In genomic region chr6:42661540-42662153, GRCh38 we compare ENCODE assay signal across 8 cellular contexts.
DNase-seq lines count a peak whose midpoint lies in the region; ATAC-seq and TF ChIP-seq lines count a peak whose summit lies in the region.

No MANE protein-coding gene starts in this region.

- intact Hi-C loops in Caco-2 (cut with micrococcal nuclease; ENCODE audit: unreplicated experiment) = loop anchor here (1.0 kb wide), 3 partner anchors 65 to 238 kb away; no protein-coding TSS in a partner anchor

- no peak overlapping the region for H3K4me3 Mint-ChIP-seq in Caco-2 (ENCODE audit: unreplicated experiment)
- no peak overlapping the region for H3K4me3 Mint-ChIP-seq in naive B cell

- POLR2A ChIA-PET in Caco-2 (lab: Charles Lee) = interaction anchor here (1.0 kb wide), 1 partner anchor 218 kb away, joined by 5 read pairs; the partner anchor contains the start of gene RPL7L1

- no peak overlapping the region for H3K27ac ChIP-seq in OCI-LY3 (ENCODE audit: low read length)

- DNase-seq in Caco-2 = peak; percentile 65 to 78
- peak; percentile 54 for DNase-seq in Jurkat, Clone E6-1 (ENCODE audit: low read depth, low spot score)
- DNase-seq in activated T-cell treated with anti-CD3 and anti-CD28 coated beads for 1 hour (ENCODE audit: low read depth) = peak; percentile 91
- peak; percentile 80 to 90 for DNase-seq in erythroblast (lab: John Stamatoyannopoulos, UW)
- DNase-seq in naive B cell = peak; percentile 78
- peak; percentile 66 to 75 for DNase-seq in stimulated activated CD8-positive, alpha-beta memory T cell treated with anti-CD3 and anti-CD28 coated beads, Interleukin-7, amount 100 ng/mL, for 4 hours (ENCODE audit: low read depth in 2 of 2)

- H3K27me3 ChIP-seq in Caco-2 (replicated peaks; ENCODE audit: control insufficient read depth, insufficient read depth, low read length) = no peaks in the 10 kb centered on the region
- no peaks in the 10 kb centered on the region for H3K27me3 ChIP-seq in OCI-LY3 (ENCODE audit: low read depth, low read length)

- no peak overlapping the region for H3K4me2 ChIP-seq in OCI-LY3 (ENCODE audit: low read length)

- no peak overlapping the region for H2AFZ ChIP-seq in OCI-LY3 (ENCODE audit: low read depth, low read length)

- H3K27ac Mint-ChIP-seq in Caco-2 (ENCODE audit: unreplicated experiment) (no peak overlapping the region), naive B cell (peak overlapping the region in 2 of 6 donors; percentile 3)

- BruUV-seq in Caco-2 (replicated peaks; lab: Mats Ljungman, UMichigan) = no TSS peak

- peak; percentile 77 to 94 for ATAC-seq in naive B cell (ENCODE audit: low read depth in 2 of 2)
- no peak for ATAC-seq in HG03439 (IDR thresholded peaks at IDR 0.05; ENCODE audit: unreplicated experiment)

- H3K9me3 Mint-ChIP-seq in Caco-2 (ENCODE audit: unreplicated experiment) (no peaks in the 10 kb centered on the region), naive B cell (no peaks in the 10 kb centered on the region)

- CTCF ChIA-PET in Caco-2 (lab: Charles Lee) = interaction anchor here (0.5 to 1.6 kb wide), 5 partner anchors 65 to 218 kb away, joined by 3 to 34 read pairs (median 6); partner anchors contain the start of genes RPL7L1 and UBR2

- H3K27me3 Mint-ChIP-seq in Caco-2 (ENCODE audit: insufficient read depth, unreplicated experiment) (no peaks in the 10 kb centered on the region), naive B cell (no peaks in the 10 kb centered on the region)

- no peaks in the 10 kb centered on the region for H4K20me1 ChIP-seq in OCI-LY3 (ENCODE audit: insufficient read depth, low read length)

- no peaks in the 10 kb centered on the region for H3K79me2 ChIP-seq in OCI-LY3 (ENCODE audit: low read length)

- TF ChIP-seq CTCF in Caco-2 (IDR thresholded peaks at IDR 0.05; ENCODE audit: insufficient read depth in 1 of 2, low read depth in 1 of 2, low read length in 1 of 2, severe bottlenecking in 1 of 2, unreplicated experiment in 1 of 2) (peak; percentile 83 to 85), OCI-LY3 (IDR thresholded peaks at IDR 0.05; ENCODE audit: low read depth, low read length) (peak; percentile 98)

- H3K9ac ChIP-seq in OCI-LY3 (ENCODE audit: low read length) = no peak overlapping the region

- H3K36me3 ChIP-seq in Caco-2 (ENCODE audit: control insufficient read depth, insufficient read depth, low read length) (no peaks in the 10 kb centered on the region; the same call in 1 of the 2 replicates), OCI-LY3 (replicated peaks; ENCODE audit: low read depth, low read length) (peaks cover 61% of the 10 kb centered on the region)

- H3K9me3 ChIP-seq in Caco-2 = no peaks in the 10 kb centered on the region
- no peaks in the 10 kb centered on the region for H3K9me3 ChIP-seq in OCI-LY3 (ENCODE audit: insufficient read depth, low read length)

- no peaks in the 10 kb centered on the region for H3K4me1 ChIP-seq in Caco-2
- H3K4me1 ChIP-seq in OCI-LY3 (ENCODE audit: low read length) = no peaks in the 10 kb centered on the region

- no peak for TF ChIP-seq POLR2A in erythroblast (IDR thresholded peaks at IDR 0.05; ENCODE audit: low read length)

- no peak overlapping the region for H3K4me3 ChIP-seq in Caco-2 (ENCODE audit: low read depth, low read length)
- no peak overlapping the region for H3K4me3 ChIP-seq in Jurkat, Clone E6-1 (ENCODE audit: low read length)
- no peak overlapping the region for H3K4me3 ChIP-seq in OCI-LY3 (ENCODE audit: low read length)

- H3K36me3 Mint-ChIP-seq in Caco-2 (ENCODE audit: insufficient read depth, unreplicated experiment) (peaks cover 46% of the 10 kb centered on the region), naive B cell (peaks cover 5 to 21% of the 10 kb centered on the region in 2 donors)

- H3K4me1 Mint-ChIP-seq in Caco-2 (ENCODE audit: low read depth, unreplicated experiment) (no peaks in the 10 kb centered on the region), naive B cell (peaks cover 0 to 4% (median 0%) of the 10 kb centered on the region in 3 donors)
